In the genomic region with DNA sequence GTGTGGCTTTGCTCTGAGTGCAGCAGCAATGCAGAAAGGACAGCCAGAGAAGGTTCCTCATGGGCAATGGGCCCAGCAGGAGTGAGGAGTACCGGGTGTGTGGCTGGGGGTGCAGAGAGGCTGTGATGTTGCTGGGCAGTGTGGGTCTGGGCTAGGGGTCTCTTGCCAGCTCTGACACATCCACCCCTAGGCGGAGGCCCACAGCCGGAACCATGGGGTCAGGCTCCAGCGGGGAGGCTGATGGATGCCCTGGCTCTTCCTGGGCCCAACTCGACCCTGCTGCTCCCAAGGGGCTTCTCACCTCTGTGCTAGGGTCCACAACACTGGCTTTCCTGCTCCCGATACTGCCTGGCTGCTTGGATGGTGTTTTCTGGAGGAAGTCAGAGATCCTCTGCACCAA, we compare ENCODE assay signal across 18 cellular contexts. TPM values are rescaled to one million over a fixed set of nuclear protein-coding genes. Genes with fewer than 3 reads are reported as not detected.
A peak's percentile ranks its signal among the peaks of the same experiment; 100 is the strongest.
DNase-seq lines count a peak whose midpoint lies in the region; ATAC-seq, FAIRE-seq and TF ChIP-seq lines count a peak whose summit lies in the region.
"Had no signal": no experiment of that assay in that cellular context is flagged by ENCODE, and none has a peak within 500 bp of the region (broad histone marks: within the 10 kb centered on the region; RNA-seq: fewer than 3 reads in every experiment).

No MANE protein-coding gene starts in this region.

- TF ChIP-seq EP300 in K562 (IDR thresholded peaks at IDR 0.05; ENCODE audit: low read length): no peak

- H3K79me1 ChIP-seq in IMR-90 (ENCODE audit: low read depth in 1 of 2, low read length in 2 of 2): peaks cover 10 to 17% of the 10 kb centered on the region in 2 experiments

- no peak overlapping the region for H3K9ac ChIP-seq in IMR-90 (ENCODE audit: low read depth, low read length)
- no peak overlapping the region for H3K9ac ChIP-seq in K562 (ENCODE audit: insufficient read depth in 1 of 2, low read depth in 2 of 2, low read length in 2 of 2)
- H3K9ac ChIP-seq in kidney (ENCODE audit: low read length in 2 of 2): no peak overlapping the region
- H3K9ac ChIP-seq: BLaER1 treated with 17β-estradiol and CSF1 and Interleukin-3, amounts not matched to agents 10 nM and 100 nM had no signal

- TF ChIP-seq CTCF in IMR-90 (conservative IDR thresholded peaks at IDR 0.05; ENCODE audit: low read depth, low read length) (no peak), K562 (IDR thresholded peaks at IDR 0.05 in 2 of 3, conservative IDR thresholded peaks at IDR 0.05 in 1 of 3; ENCODE audit: insufficient read depth in 2 of 3, low read depth in 1 of 3, low read length in 3 of 3) (no peak), kidney (IDR thresholded peaks at IDR 0.05; ENCODE audit: borderline replicate concordance, extremely low read depth, insufficient read depth) (no peak), gastrocnemius medialis (IDR thresholded peaks at IDR 0.05 in 4 of 5, conservative IDR thresholded peaks at IDR 0.05 in 1 of 5) (no peak), glutamatergic neuron (IDR thresholded peaks at IDR 0.05; ENCODE audit: partially characterized antibody, unreplicated experiment) (no peak)

- no peak overlapping the region for H3K56ac ChIP-seq in IMR-90 (ENCODE audit: extremely low read depth, insufficient read depth, low read length)

- FAIRE-seq in K562 (lab: Jason Lieb, UNC): no peak
- FAIRE-seq in kidney (lab: Jason Lieb, UNC): no peak
- FAIRE-seq: GM12878, HTR-8/SVneo had no signal

- no peaks in the 10 kb centered on the region for H3K27me3 Mint-ChIP-seq in glutamatergic neuron (ENCODE audit: unreplicated experiment)
- H3K27me3 Mint-ChIP-seq: B cell had no signal

- peak overlapping the region; percentile 28 for H2AFZ ChIP-seq in IMR-90 (replicated peaks; ENCODE audit: low read length, poor library complexity)
- H2AFZ ChIP-seq in K562 (ENCODE audit: low read depth, low read length): no peak overlapping the region

- H3K9me1 ChIP-seq in IMR-90 (ENCODE audit: insufficient read depth, low read length) (0 out of 2 replicates have a peak, but pooled peaks cover 2% of the 10 kb centered on the region), K562 (ENCODE audit: control insufficient read depth, insufficient read depth, low read length) (no peaks in the 10 kb centered on the region)

- no peak overlapping the region for H4K8ac ChIP-seq in IMR-90 (ENCODE audit: low read depth in 2 of 2, low read length in 2 of 2)

- H3K4me1 Mint-ChIP-seq in glutamatergic neuron (ENCODE audit: low read depth, unreplicated experiment): no peaks in the 10 kb centered on the region
- H3K4me1 Mint-ChIP-seq: B cell had no signal

- no peak overlapping the region for H2BK15ac ChIP-seq in IMR-90 (ENCODE audit: low read depth, low read length)

- H2AK5ac ChIP-seq in IMR-90 (ENCODE audit: low read depth, low read length): no peak overlapping the region

- H3K36me3 ChIP-seq in IMR-90 (ENCODE audit: control insufficient read depth, insufficient read depth, low read length) (peaks cover 83% of the 10 kb centered on the region), K562 (ENCODE audit: control insufficient read depth, insufficient read depth, low read length) (peaks cover 92% of the 10 kb centered on the region), kidney (ENCODE audit: control insufficient read depth in 1 of 2, insufficient read depth in 2 of 2, low read length in 2 of 2) (peaks cover 44 to 58% of the 10 kb centered on the region in 2 donors), gastrocnemius medialis (peaks cover 0 to 79% of the 10 kb centered on the region in 2 donors)

- H3K4me3 ChIP-seq in IMR-90 (ENCODE audit: insufficient read depth, low read depth, low read length) (no peak overlapping the region), K562 (no peak overlapping the region), kidney (ENCODE audit: low read length in 2 of 2) (no peak overlapping the region), gastrocnemius medialis (no peak overlapping the region)
- H3K4me3 ChIP-seq: BLaER1 treated with 17β-estradiol and CSF1 and Interleukin-3, amounts not matched to agents 10 nM and 100 nM; GM12878 had no signal

- BruUV-seq in IMR-90 (replicated peaks; lab: Mats Ljungman, UMichigan) (no TSS peak), K562 (replicated peaks; lab: Mats Ljungman, UMichigan) (no TSS peak)

- dilution Hi-C loops in IMR-90 (cut with HindIII; ENCODE audit: low sequenced_read_pairs, unreplicated experiment): no loop called here

- peaks cover 38% of the 10 kb centered on the region for H3K36me3 Mint-ChIP-seq in glutamatergic neuron (ENCODE audit: unreplicated experiment)

- no peak overlapping the region for H2BK5ac ChIP-seq in IMR-90 (ENCODE audit: low read depth, low read length, poor library complexity, severe bottlenecking)

- TF ChIP-seq POLR2A in IMR-90 (IDR thresholded peaks at IDR 0.05; ENCODE audit: low read depth, low read length): no peak
- TF ChIP-seq POLR2A in K562 (conservative IDR thresholded peaks at IDR 0.05): no peak
- TF ChIP-seq POLR2A in gastrocnemius medialis (IDR thresholded peaks at IDR 0.05): no peak

- TF ChIP-seq RAD21 in IMR-90 (IDR thresholded peaks at IDR 0.05; ENCODE audit: low read length) (no peak), K562 (CRISPR knock-in tag; conservative IDR thresholded peaks at IDR 0.05 in 1 of 2, IDR thresholded peaks at IDR 0.05 in 1 of 2) (no peak)

- POLR2A ChIA-PET in IMR-90 (lab: Charles Lee; ENCODE audit: unreplicated experiment) (interaction anchor here (0.5 kb wide), 1 partner anchor 21 kb away, joined by 3 read pairs; no protein-coding TSS in a partner anchor), K562 (lab: Yijun Ruan, JAX) (interaction anchor here (0.7 to 1.0 kb wide), 3 partner anchors 15 to 19 kb away, joined by 3 read pairs; no protein-coding TSS in a partner anchor)

- H4K5ac ChIP-seq in IMR-90 (ENCODE audit: low read depth, low read length): no peak overlapping the region

- peak overlapping the region; percentile 50 for H2AK9ac ChIP-seq in IMR-90 (replicated peaks; ENCODE audit: low read depth, low read length, poor library complexity)

- no peak overlapping the region for H3K27ac Mint-ChIP-seq in glutamatergic neuron (ENCODE audit: unreplicated experiment)
- H3K27ac Mint-ChIP-seq: B cell; CD8-positive, alpha-beta T cell had no signal

- no peak overlapping the region for H4K91ac ChIP-seq in IMR-90 (ENCODE audit: insufficient read depth, low read depth, low read length)

- intact Hi-C loops in IMR-90 (cut with micrococcal nuclease) (no loop called here), K562 (cut with micrococcal nuclease) (no loop called here), kidney (cut with DNase I) (no loop called here), gastrocnemius medialis (cut with DNase I; ENCODE audit: low total_unique reads) (loop anchor here (2.0 kb wide), 1 partner anchor 13 kb away; no protein-coding TSS in a partner anchor)

- H3K27ac ChIP-seq in IMR-90 (ENCODE audit: insufficient read depth, low read length) (no peak overlapping the region), K562 (ENCODE audit: extremely low read depth, low read depth, low read length) (no peak overlapping the region), kidney (ENCODE audit: low read depth in 2 of 2, low read length in 2 of 2) (no peak overlapping the region), gastrocnemius medialis (peak overlapping the region; percentile 6 to 73 (median 33))
- H3K27ac ChIP-seq: BLaER1 treated with 17β-estradiol and CSF1 and Interleukin-3, amounts not matched to agents 10 nM and 100 nM had no signal

- H3K9me3 Mint-ChIP-seq in glutamatergic neuron (ENCODE audit: unreplicated experiment): peaks cover 7% of the 10 kb centered on the region

- no peak overlapping the region for H3K23ac ChIP-seq in IMR-90 (ENCODE audit: low read depth, low read length)

- H3K79me2 ChIP-seq in K562 (ENCODE audit: control insufficient read depth, insufficient read depth, low read length): no peaks in the 10 kb centered on the region

- 87% methylated on average over 3 of the region's 6 CpGs; no CpG with 5 or more reads in 1 of the 2 experiments for WGBS in IMR-90 (ENCODE audit: extremely low coverage in 2 of 2, insufficient read length in 1 of 2), 2 experiments
- 92% methylated on average over 6 of the region's 6 CpGs for WGBS in K562 (ENCODE audit: insufficient coverage, low coverage, missing lambda C conversion rate)

- H4K20me1 ChIP-seq in IMR-90 (ENCODE audit: insufficient read depth, low read length) (no peaks in the 10 kb centered on the region), K562 (replicated peaks; ENCODE audit: control insufficient read depth, insufficient read depth, low read length) (no peaks in the 10 kb centered on the region)

- H3K9me3 ChIP-seq in IMR-90 (ENCODE audit: control insufficient read depth, insufficient read depth, low read length) (peaks cover 7% of the 10 kb centered on the region), K562 (replicated peaks; ENCODE audit: control insufficient read depth, insufficient read depth, low read depth, low read length) (peaks cover 10% of the 10 kb centered on the region), kidney (ENCODE audit: control insufficient read depth in 1 of 2, low read length in 2 of 2) (peaks cover 0 to 5% of the 10 kb centered on the region in 2 donors), gastrocnemius medialis (peaks cover 0 to 11% (median 0%) of the 10 kb centered on the region in 3 donors)

- no peak overlapping the region for H3K14ac ChIP-seq in IMR-90 (replicated peaks; ENCODE audit: low read depth, low read length)

- ATAC-seq in IMR-90 (ENCODE audit: low read depth) (no peak), K562 (no peak), gastrocnemius medialis (no peak)
- ATAC-seq: CD8-positive, alpha-beta T cell; GM12878 had no signal

- CTCF ChIA-PET in IMR-90 (lab: Yijun Ruan, JAX) (no interaction called here), K562 (lab: Yijun Ruan, JAX; ENCODE audit: low intra/inter-chr PET ratio) (no interaction called here)

- H3K4me1 ChIP-seq in IMR-90 (ENCODE audit: control insufficient read depth, insufficient read depth, low read length) (no peaks in the 10 kb centered on the region), K562 (replicated peaks in 1 of 2; ENCODE audit: control insufficient read depth in 2 of 2, insufficient read depth in 2 of 2, low read length in 2 of 2) (no peaks in the 10 kb centered on the region), kidney (ENCODE audit: control insufficient read depth in 1 of 2, insufficient read depth in 1 of 2, low read depth in 1 of 2, low read length in 2 of 2) (no peaks in the 10 kb centered on the region), gastrocnemius medialis (peaks cover 12 to 16% of the 10 kb centered on the region in 2 donors)
- H3K4me1 ChIP-seq: BLaER1 treated with 17β-estradiol and CSF1 and Interleukin-3, amounts not matched to agents 10 nM and 100 nM had no signal

- no peaks in the 10 kb centered on the region for H3K27me3 ChIP-seq in IMR-90 (ENCODE audit: control insufficient read depth, insufficient read depth, low read length)
- no peaks in the 10 kb centered on the region for H3K27me3 ChIP-seq in K562 (ENCODE audit: control insufficient read depth in 2 of 2, insufficient read depth in 2 of 2, low read length in 2 of 2)
- no peaks in the 10 kb centered on the region for H3K27me3 ChIP-seq in gastrocnemius medialis
- H3K27me3 ChIP-seq: BLaER1 treated with 17β-estradiol and CSF1 and Interleukin-3, amounts not matched to agents 10 nM and 100 nM had no signal

- H3K4me2 ChIP-seq in IMR-90 (ENCODE audit: low read depth, low read length): no peak overlapping the region
- no peak overlapping the region for H3K4me2 ChIP-seq in K562 (ENCODE audit: insufficient read depth, low read length)
- H3K4me2 ChIP-seq: BLaER1 treated with 17β-estradiol and CSF1 and Interleukin-3, amounts not matched to agents 10 nM and 100 nM had no signal

- DNase-seq in IMR-90 (no peak), K562 (ENCODE audit: extremely low read depth in 1 of 4, low spot score in 3 of 4) (no peak), kidney (peak; percentile 15), gastrocnemius medialis (no peak), superior temporal gyrus (ENCODE audit: extremely low spot score) (no peak), glutamatergic neuron (no peak), SKM-1 treated with dmso at 0.1 percent for 144 hours (lab: John Stamatoyannopoulos, UW; ENCODE audit: unreplicated experiment) (no peak)
- DNase-seq: CD8-positive, alpha-beta T cell; DMS 273 treated with DMSO at 0.1 percent for 48 hours; DMS53; DND-41; EL; GOT3; H7 had no signal

- H3K18ac ChIP-seq in IMR-90 (ENCODE audit: low read depth, low read length): no peak overlapping the region

- no peak overlapping the region for H3K4ac ChIP-seq in IMR-90 (ENCODE audit: low read depth, low read length)

- H2BK120ac ChIP-seq in IMR-90 (ENCODE audit: low read depth, low read length): no peak overlapping the region

- H2BK20ac ChIP-seq in IMR-90 (ENCODE audit: low read depth, low read length): no peak overlapping the region

- in situ Hi-C loops in IMR-90 (cut with MboI; ENCODE audit: low sequenced_read_pairs) (no loop called here), K562 (cut with MboI) (no loop called here), gastrocnemius medialis (cut with MboI; ENCODE audit: low sequenced_read_pairs in 4 of 4) (no loop called here)

- H3K4me3 Mint-ChIP-seq in glutamatergic neuron (ENCODE audit: unreplicated experiment): no peak overlapping the region
- H3K4me3 Mint-ChIP-seq: B cell; CD8-positive, alpha-beta T cell had no signal

RNA-seq across cellular contexts. Expression of a gene that starts 19.9 kb away (rescaled TPM):
- total RNA-seq in IMR-90 (2012; rRNA removed) (18.3 and 58.6 TPM in 2 replicates), K562 (2014; rRNA removed) (16.1 and 24.0 TPM in 2 replicates), K562 (2014; rRNA removed; fragmentation: Illumina TruSeq; extraction: Trizol) (13.0 and 20.7 TPM in 2 replicates), K562 (2015; rRNA removed; fragmentation: Illumina TruSeq; extraction: Trizol) (35.8 and 36.6 TPM in 2 replicates), K562 (2021) (54.3 and 59.1 TPM in 2 replicates), kidney (117 TPM), gastrocnemius medialis (10 to 100 TPM; 56.1 to 65.9 (median 62.7) TPM), glutamatergic neuron (ENCODE audit: unreplicated experiment) (81.8 TPM)
- polyA plus RNA-seq in IMR-90 (2012; rRNA removed) (78.1 and 83.8 TPM in 2 replicates), K562 (2011; rRNA removed) (33.5 and 46.0 TPM in 2 replicates), K562 (2014; fragmentation: Illumina TruSeq; extraction: Trizol) (33.7 and 37.5 TPM in 2 replicates), K562 (2014; fragmentation: Nextera tagmentation; extraction: Ambion mirVana) (1 to 10 TPM; 2.9 to 4.2 TPM), K562 (2014; rRNA removed) (43.7 and 51.0 TPM in 2 replicates), kidney (ENCODE audit: insufficient read depth, low read depth, low replicate concordance) (49.5 TPM)
- polyA plus RNA-seq in IMR-90 (2012; cell fraction: cytosol; rRNA removed): 56.2 and 71.1 TPM in 2 replicates
- 222 and 379 TPM in 2 replicates for polyA plus RNA-seq in IMR-90 (2012; cell fraction: nucleus; rRNA removed; ENCODE audit: low replicate concordance)
- 150 and 367 TPM in 2 replicates for total RNA-seq in K562 (2011; cell fraction: chromatin; rRNA removed; ENCODE audit: low replicate concordance)
- 181 and 203 TPM in 2 replicates for total RNA-seq in K562 (2011; cell fraction: nucleolus; rRNA removed)
- total RNA-seq in K562 (2011; cell fraction: nucleoplasm; rRNA removed): 151 and 162 TPM in 2 replicates
- polyA plus RNA-seq in K562 (2011; cell fraction: cytosol; rRNA removed): 29.6 and 41.6 TPM in 2 replicates
- 213 and 357 TPM in 2 replicates for polyA plus RNA-seq in K562 (2011; cell fraction: nucleus; rRNA removed)
- 42.8 and 54.1 TPM in 2 replicates for polyA plus RNA-seq in K562 (2012)
- 31.3 and 37.5 TPM in 2 replicates for polyA minus RNA-seq in K562 (2011; rRNA and poly(A)+ RNA removed)
- 31.0 and 44.1 TPM in 2 replicates for polyA minus RNA-seq in K562 (2011; cell fraction: cytosol; rRNA and poly(A)+ RNA removed)
- polyA minus RNA-seq in K562 (2011; cell fraction: nucleus; rRNA and poly(A)+ RNA removed): 77.8 and 93.6 TPM in 2 replicates

RNA-seq across cellular contexts. Expression of a gene that starts 29.2 kb away (rescaled TPM):
- 6.6 and 7.2 TPM in 2 replicates for total RNA-seq in IMR-90 (2012; rRNA removed)
- polyA plus RNA-seq in IMR-90 (2012; rRNA removed): 20.3 and 24.7 TPM in 2 replicates
- polyA plus RNA-seq in IMR-90 (2012; cell fraction: cytosol; rRNA removed): 9.9 and 11.2 TPM in 2 replicates
- 140 and 168 TPM in 2 replicates for polyA plus RNA-seq in IMR-90 (2012; cell fraction: nucleus; rRNA removed; ENCODE audit: low replicate concordance)
- total RNA-seq in K562 (2011; cell fraction: chromatin; rRNA removed; ENCODE audit: low replicate concordance): 168 and 262 TPM in 2 replicates
- total RNA-seq in K562 (2011; cell fraction: nucleolus; rRNA removed): 113 and 114 TPM in 2 replicates
- total RNA-seq in K562 (2011; cell fraction: nucleoplasm; rRNA removed): 118 and 124 TPM in 2 replicates
- 16.8 and 22.7 TPM in 2 replicates for total RNA-seq in K562 (2014; rRNA removed)
- 7.2 and 9.7 TPM in 2 replicates for total RNA-seq in K562 (2014; rRNA removed; fragmentation: Illumina TruSeq; extraction: Trizol)
- 10.4 and 12.2 TPM in 2 replicates for total RNA-seq in K562 (2015; rRNA removed; fragmentation: Illumina TruSeq; extraction: Trizol)
- 18.4 and 20.7 TPM in 2 replicates for total RNA-seq in K562 (2021)
- polyA plus RNA-seq in K562 (2011; rRNA removed): 25.6 and 35.4 TPM in 2 replicates
- 18.4 and 20.1 TPM in 2 replicates for polyA plus RNA-seq in K562 (2011; cell fraction: cytosol; rRNA removed)
- 148 and 191 TPM in 2 replicates for polyA plus RNA-seq in K562 (2011; cell fraction: nucleus; rRNA removed)
- polyA plus RNA-seq in K562 (2012): 18.9 and 21.4 TPM in 2 replicates
- 18.0 and 18.5 TPM in 2 replicates for polyA plus RNA-seq in K562 (2014; fragmentation: Illumina TruSeq; extraction: Trizol)
- polyA plus RNA-seq in K562 (2014; fragmentation: Nextera tagmentation; extraction: Ambion mirVana): 1 to 10 TPM; 3.6 to 6.2 TPM
- polyA plus RNA-seq in K562 (2014; rRNA removed): 39.0 and 42.7 TPM in 2 replicates
- 8.8 and 10.6 TPM in 2 replicates for polyA minus RNA-seq in K562 (2011; rRNA and poly(A)+ RNA removed)
- 5.3 and 8.0 TPM in 2 replicates for polyA minus RNA-seq in K562 (2011; cell fraction: cytosol; rRNA and poly(A)+ RNA removed)
- 21.1 and 26.9 TPM in 2 replicates for polyA minus RNA-seq in K562 (2011; cell fraction: nucleus; rRNA and poly(A)+ RNA removed)
- total RNA-seq in kidney: 36.6 TPM
- 25.3 TPM for polyA plus RNA-seq in kidney (ENCODE audit: insufficient read depth, low read depth, low replicate concordance)
- total RNA-seq in gastrocnemius medialis: 10 to 100 TPM in 1 of 4 donors, 1 to 10 TPM in 3; 2.9 to 16.1 (median 8.3) TPM
- 60.2 TPM for total RNA-seq in glutamatergic neuron (ENCODE audit: unreplicated experiment)

Comparison
In these comparisons a context has a peak if more than half of its experiments do, and no peak if none do; other contexts are left out.
1. H3K27ac ChIP-seq: peak in gastrocnemius medialis (4 of 4); none in IMR-90 (single experiment), K562 (single experiment) and kidney (0 of 2).